In genomic region chr10:16662889-16663288, GRCh38 we compare ENCODE assay signal across 17 cellular contexts.
DNase-seq lines count a peak whose midpoint lies in the region; ATAC-seq and TF ChIP-seq lines count a peak whose summit lies in the region.
"Had no signal": no experiment of that assay in that cellular context is flagged by ENCODE, and none has a peak within 500 bp of the region (broad histone marks: within the 10 kb centered on the region; RNA-seq: fewer than 3 reads in every experiment).

No MANE protein-coding gene starts in this region.

- DNase-seq in activated T-cell treated with anti-CD3 and anti-CD28 coated beads, Interleukin-2, amount 50 U/mL, for 72 hours, result no peak
- no peak for DNase-seq in activated T-cell treated with anti-CD3 and anti-CD28 coated beads, Interleukin-2, amount 50 U/mL, for 4 hours
- DNase-seq in stimulated activated naive CD8-positive, alpha-beta T cell treated with anti-CD3 and anti-CD28 coated beads, Interleukin-15, Interleukin-2, amounts not matched to agents 100 U/mL and 50 U/mL, for 24 hours, result no peak
- DNase-seq in neuronal stem cell (ENCODE audit: low spot score), result no peak
- DNase-seq in activated CD8-positive, alpha-beta memory T cell treated with anti-CD3 and anti-CD28 coated beads, Interleukin-2, amount 50 U/mL, for 48 hours, result no peak
- DNase-seq: CD8-positive, alpha-beta T cell; COR-L47; DMS153; DMS79 treated with DMSO at 0.1 percent for 48 hours; EL; H7 had no signal

- H4K8ac ChIP-seq in neuronal stem cell (ENCODE audit: low read depth, low read length), result no peak overlapping the region

- no peak overlapping the region for H3K18ac ChIP-seq in neuronal stem cell (ENCODE audit: low read length)

- no peak for TF ChIP-seq RAD21 in neural cell (conservative IDR thresholded peaks at IDR 0.05)

- H3K4me1 Mint-ChIP-seq in activated T-cell treated with anti-CD3 and anti-CD28 coated beads, Interleukin-2, amount 50 U/mL, for 72 hours (ENCODE audit: low read depth), result peaks cover 28% of the 10 kb centered on the region
- H3K4me1 Mint-ChIP-seq in activated T-cell treated with anti-CD3 and anti-CD28 coated beads, Interleukin-2, amount 50 U/mL, for 4 hours (ENCODE audit: low read depth), result peaks cover 7% of the 10 kb centered on the region
- peaks cover 38% of the 10 kb centered on the region for H3K4me1 Mint-ChIP-seq in stimulated activated naive CD8-positive, alpha-beta T cell treated with anti-CD3 and anti-CD28 coated beads, Interleukin-15, Interleukin-2, amounts not matched to agents 100 ng/mL and 50 ng/mL, for 24 hours (ENCODE audit: low read depth)
- H3K4me1 Mint-ChIP-seq: CD14-positive monocyte, GM23338 had no signal

- H3K9me2 ChIP-seq in neural cell (ENCODE audit: insufficient read depth, low read length), result no peaks in the 10 kb centered on the region

- H2BK15ac ChIP-seq in neuronal stem cell (ENCODE audit: low read length), result no peak overlapping the region

- H3K9me3 ChIP-seq in neural cell (ENCODE audit: low read length), result no peaks in the 10 kb centered on the region
- no peaks in the 10 kb centered on the region for H3K9me3 ChIP-seq in neuronal stem cell (replicated peaks in 1 of 2; ENCODE audit: control insufficient read depth in 2 of 2, insufficient read depth in 1 of 2, low read depth in 1 of 2, low read length in 2 of 2)

- H2BK12ac ChIP-seq in neuronal stem cell (ENCODE audit: low read length), result no peak overlapping the region

- H3K4me3 Mint-ChIP-seq in activated T-cell treated with anti-CD3 and anti-CD28 coated beads, Interleukin-2, amount 50 U/mL, for 72 hours, result no peak overlapping the region
- H3K4me3 Mint-ChIP-seq in activated T-cell treated with anti-CD3 and anti-CD28 coated beads, Interleukin-2, amount 50 U/mL, for 4 hours, result no peak overlapping the region
- H3K4me3 Mint-ChIP-seq in stimulated activated naive CD8-positive, alpha-beta T cell treated with anti-CD3 and anti-CD28 coated beads, Interleukin-15, Interleukin-2, amounts not matched to agents 100 ng/mL and 50 ng/mL, for 24 hours, result no peak overlapping the region
- H3K4me3 Mint-ChIP-seq: CD14-positive monocyte; CD8-positive, alpha-beta T cell; GM23338 had no signal

- H3K4me1 ChIP-seq in neuronal stem cell (ENCODE audit: control insufficient read depth in 2 of 2, insufficient read depth in 1 of 2, low read depth in 1 of 2, low read length in 2 of 2), result no peaks in the 10 kb centered on the region

- no peaks in the 10 kb centered on the region for H3F3A ChIP-seq in neural cell (ENCODE audit: insufficient read depth, low read length, poor library complexity, severe bottlenecking)

- H3K9ac ChIP-seq in neural cell (ENCODE audit: low read length) (no peak overlapping the region), neuronal stem cell (ENCODE audit: low read depth, low read length, poor library complexity) (no peak overlapping the region)

- no peaks in the 10 kb centered on the region for H3K79me2 ChIP-seq in neural cell (replicated peaks; ENCODE audit: insufficient read depth, low read length)

- H3K27me3 ChIP-seq in neural cell (ENCODE audit: insufficient read depth, low read depth, low read length) (no peaks in the 10 kb centered on the region), neuronal stem cell (ENCODE audit: control insufficient read depth in 3 of 3, insufficient read depth in 3 of 3, low read depth in 1 of 3, low read length in 3 of 3) (no peaks in the 10 kb centered on the region)

- no peak overlapping the region for H2BK5ac ChIP-seq in neuronal stem cell (ENCODE audit: low read length)

- WGBS in neuronal stem cell (ENCODE audit: extremely low coverage in 2 of 2, insufficient read length in 2 of 2, insufficient replicate concordance in 1 of 2), 2 donors, result no CpG with 5 or more reads among the region's 7 CpGs

- peak overlapping the region; percentile 23 for H3K27ac ChIP-seq in neural cell (ENCODE audit: low read length)
- H3K27ac ChIP-seq in neuronal stem cell (replicated peaks; ENCODE audit: low read length), result no peak overlapping the region
- H3K27ac ChIP-seq: 22Rv1 had no signal

- no peak overlapping the region for H3K4ac ChIP-seq in neuronal stem cell (ENCODE audit: low read length)

- no peak overlapping the region for H3K4me2 ChIP-seq in neural cell (ENCODE audit: low read length)
- H3K4me2 ChIP-seq in neuronal stem cell (ENCODE audit: insufficient read depth, low read length, poor library complexity, severe bottlenecking), result no peak overlapping the region
- H3K4me2 ChIP-seq: GM23338 had no signal

- H3K4me3 ChIP-seq in neural cell (ENCODE audit: low read length) (no peak overlapping the region), neuronal stem cell (ENCODE audit: low read length in 2 of 2) (no peak overlapping the region)
- H3K4me3 ChIP-seq: GM23338 had no signal

- H2AFZ ChIP-seq in neural cell (ENCODE audit: low read depth, low read length), result no peak overlapping the region
- H2AFZ ChIP-seq in neuronal stem cell (ENCODE audit: low read length), result no peak overlapping the region
- H2AFZ ChIP-seq: GM23338 had no signal

- H3K27ac Mint-ChIP-seq in activated T-cell treated with anti-CD3 and anti-CD28 coated beads, Interleukin-2, amount 50 U/mL, for 72 hours, result peak overlapping the region; percentile 65
- peak overlapping the region; percentile 98 for H3K27ac Mint-ChIP-seq in stimulated activated naive CD8-positive, alpha-beta T cell treated with anti-CD3 and anti-CD28 coated beads, Interleukin-15, Interleukin-2, amounts not matched to agents 100 ng/mL and 50 ng/mL, for 24 hours
- H3K27ac Mint-ChIP-seq: CD14-positive monocyte; CD8-positive, alpha-beta T cell; GM23338 had no signal

- no peak for TF ChIP-seq CTCF in neural cell (IDR thresholded peaks at IDR 0.05; ENCODE audit: poor library complexity, severe bottlenecking)

- ATAC-seq in activated T-cell treated with anti-CD3 and anti-CD28 coated beads, Interleukin-2, amount 50 U/mL, for 72 hours (replicated peaks in 1 of 2), result no peak
- no peak for ATAC-seq in activated T-cell treated with anti-CD3 and anti-CD28 coated beads, Interleukin-2, amount 50 U/mL, for 4 hours
- no peak for ATAC-seq in stimulated activated naive CD8-positive, alpha-beta T cell treated with anti-CD3 and anti-CD28 coated beads, Interleukin-15, Interleukin-2, amounts not matched to agents 100 U/mL and 50 U/mL, for 24 hours
- peak; percentile 57 for ATAC-seq in HG03342 (IDR thresholded peaks at IDR 0.05; ENCODE audit: unreplicated experiment)
- ATAC-seq: CD8-positive, alpha-beta T cell; GM23338 had no signal

- no peak for TF ChIP-seq EP300 in neural cell (conservative IDR thresholded peaks at IDR 0.05; ENCODE audit: poor library complexity, severe bottlenecking)

- H4K91ac ChIP-seq in neuronal stem cell (ENCODE audit: low read depth, low read length, poor library complexity), result no peak overlapping the region

- no peaks in the 10 kb centered on the region for H3K9me3 Mint-ChIP-seq in activated T-cell treated with anti-CD3 and anti-CD28 coated beads, Interleukin-2, amount 50 U/mL, for 72 hours
- H3K9me3 Mint-ChIP-seq in activated T-cell treated with anti-CD3 and anti-CD28 coated beads, Interleukin-2, amount 50 U/mL, for 4 hours, result no peaks in the 10 kb centered on the region
- peaks cover 3% of the 10 kb centered on the region for H3K9me3 Mint-ChIP-seq in stimulated activated naive CD8-positive, alpha-beta T cell treated with anti-CD3 and anti-CD28 coated beads, Interleukin-15, Interleukin-2, amounts not matched to agents 100 ng/mL and 50 ng/mL, for 24 hours
- H3K9me3 Mint-ChIP-seq: CD8-positive, alpha-beta T cell; GM23338 had no signal

- H3K36me3 Mint-ChIP-seq in activated T-cell treated with anti-CD3 and anti-CD28 coated beads, Interleukin-2, amount 50 U/mL, for 72 hours (ENCODE audit: insufficient read depth in 2 of 2), result no peaks in the 10 kb centered on the region
- H3K36me3 Mint-ChIP-seq in activated T-cell treated with anti-CD3 and anti-CD28 coated beads, Interleukin-2, amount 50 U/mL, for 4 hours (ENCODE audit: insufficient read depth), result peaks cover 14% of the 10 kb centered on the region
- peaks cover 27% of the 10 kb centered on the region for H3K36me3 Mint-ChIP-seq in stimulated activated naive CD8-positive, alpha-beta T cell treated with anti-CD3 and anti-CD28 coated beads, Interleukin-15, Interleukin-2, amounts not matched to agents 100 ng/mL and 50 ng/mL, for 24 hours (ENCODE audit: low read depth)

- no peak overlapping the region for H3K14ac ChIP-seq in neuronal stem cell (ENCODE audit: low read length)

- H3K79me1 ChIP-seq in neuronal stem cell (ENCODE audit: low read depth, low read length), result no peaks in the 10 kb centered on the region

- no peaks in the 10 kb centered on the region for H4K20me1 ChIP-seq in neural cell (ENCODE audit: insufficient read depth)

- no peak overlapping the region for H2BK120ac ChIP-seq in neuronal stem cell (ENCODE audit: low read depth, low read length)

- H3K23ac ChIP-seq in neuronal stem cell (ENCODE audit: low read depth, low read length, poor library complexity), result no peak overlapping the region

- H3K36me3 ChIP-seq in neural cell (ENCODE audit: insufficient read depth, low read length) (no peaks in the 10 kb centered on the region), neuronal stem cell (replicated peaks in 1 of 2; ENCODE audit: control insufficient read depth in 2 of 2, insufficient read depth in 2 of 2, low read length in 2 of 2) (no peaks in the 10 kb centered on the region)

- no peak overlapping the region for H2AK5ac ChIP-seq in neuronal stem cell (ENCODE audit: low read depth, low read length)

- H3K27me3 Mint-ChIP-seq in activated T-cell treated with anti-CD3 and anti-CD28 coated beads, Interleukin-2, amount 50 U/mL, for 72 hours (ENCODE audit: low read depth), result no peaks in the 10 kb centered on the region
- H3K27me3 Mint-ChIP-seq in activated T-cell treated with anti-CD3 and anti-CD28 coated beads, Interleukin-2, amount 50 U/mL, for 4 hours (ENCODE audit: low read depth), result no peaks in the 10 kb centered on the region
- H3K27me3 Mint-ChIP-seq in stimulated activated naive CD8-positive, alpha-beta T cell treated with anti-CD3 and anti-CD28 coated beads, Interleukin-15, Interleukin-2, amounts not matched to agents 100 ng/mL and 50 ng/mL, for 24 hours, result no peaks in the 10 kb centered on the region

TF ChIP-seq in neural cell, 6 proteins besides CTCF, POLR2A, EP300 and RAD21 (continues in another document):
- TF ChIP-seq MXI1 (conservative IDR thresholded peaks at IDR 0.05; ENCODE audit: poor library complexity, severe bottlenecking) (no peak), TAF1 (IDR thresholded peaks at IDR 0.05; ENCODE audit: low read depth) (no peak), EZH2 (IDR thresholded peaks at IDR 0.05; ENCODE audit: borderline replicate concordance, insufficient read depth, low read length, poor library complexity, severe bottlenecking) (no peak)
